In the genomic region with DNA sequence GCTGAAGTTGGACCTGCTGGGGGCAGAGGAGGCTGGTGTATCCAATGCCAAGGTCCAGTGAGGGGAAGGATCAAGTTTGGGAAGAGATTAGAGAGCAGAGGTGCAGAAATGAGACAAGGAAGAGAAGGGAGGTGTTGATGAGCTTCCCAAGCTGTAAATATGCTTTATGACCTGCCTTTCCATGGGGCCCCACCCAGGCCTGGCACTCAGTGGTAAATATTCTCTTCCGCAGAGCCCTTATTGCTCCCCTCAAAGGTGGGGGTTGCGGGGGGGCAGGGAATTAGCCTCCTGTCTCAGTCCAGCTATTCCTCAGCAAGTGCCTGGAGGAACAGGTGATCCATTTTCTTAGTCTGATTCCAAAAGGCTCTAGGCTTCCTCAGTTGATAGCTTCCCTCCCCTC, we compare ENCODE assay signal across 1 cellular context.
TF ChIP-seq lines count a peak whose summit lies in the region.

No MANE protein-coding gene starts in this region.

TF ChIP-seq in K562, 482 proteins besides CTCF, POLR2A, EP300 and RAD21:
- TF ChIP-seq KHSRP (IDR thresholded peaks at IDR 0.05) = no peak
- TF ChIP-seq ZNF77 (CRISPR knock-in tag; IDR thresholded peaks at IDR 0.05) = no peak
- TF ChIP-seq, protein P1, sequence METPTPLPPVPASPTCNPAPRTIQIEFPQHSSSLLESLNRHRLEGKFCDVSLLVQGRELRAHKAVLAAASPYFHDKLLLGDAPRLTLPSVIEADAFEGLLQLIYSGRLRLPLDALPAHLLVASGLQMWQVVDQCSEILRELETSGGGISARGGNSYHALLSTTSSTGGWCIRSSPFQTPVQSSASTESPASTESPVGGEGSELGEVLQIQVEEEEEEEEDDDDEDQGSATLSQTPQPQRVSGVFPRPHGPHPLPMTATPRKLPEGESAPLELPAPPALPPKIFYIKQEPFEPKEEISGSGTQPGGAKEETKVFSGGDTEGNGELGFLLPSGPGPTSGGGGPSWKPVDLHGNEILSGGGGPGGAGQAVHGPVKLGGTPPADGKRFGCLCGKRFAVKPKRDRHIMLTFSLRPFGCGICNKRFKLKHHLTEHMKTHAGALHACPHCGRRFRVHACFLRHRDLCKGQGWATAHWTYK (CRISPR knock-in tag; IDR thresholded peaks at IDR 0.05) = no peak
- TF ChIP-seq, protein P2, sequence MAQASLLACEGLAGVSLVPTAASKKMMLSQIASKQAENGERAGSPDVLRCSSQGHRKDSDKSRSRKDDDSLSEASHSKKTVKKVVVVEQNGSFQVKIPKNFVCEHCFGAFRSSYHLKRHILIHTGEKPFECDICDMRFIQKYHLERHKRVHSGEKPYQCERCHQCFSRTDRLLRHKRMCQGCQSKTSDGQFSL (CRISPR knock-in tag; IDR thresholded peaks at IDR 0.05) = 0 out of 2 replicates have a peak, but pooled peaks have one; percentile 11
- TF ChIP-seq, protein P2 (tag; IDR thresholded peaks at IDR 0.05) = no peak
